ENCODE assay signal across 1 cellular context in genomic region chr10:84660340-84661159, GRCh38.
TF ChIP-seq lines count a peak whose summit lies in the region.

No MANE protein-coding gene starts in this region.

TF ChIP-seq in K562, 482 proteins besides CTCF, POLR2A, EP300 and RAD21 (continued from another document):
- no peak for TF ChIP-seq CHAMP1 (IDR thresholded peaks at IDR 0.05)
- TF ChIP-seq MTA3 (IDR thresholded peaks at IDR 0.05; ENCODE audit: borderline replicate concordance) = no peak
- no peak for TF ChIP-seq RAD51 (IDR thresholded peaks at IDR 0.05; ENCODE audit: borderline replicate concordance, low read depth)
- TF ChIP-seq SIN3A (IDR thresholded peaks at IDR 0.05; ENCODE audit: borderline replicate concordance in 2 of 2, control insufficient read depth in 1 of 2, low read depth in 2 of 2, low read length in 2 of 2) = no peak
- no peak for TF ChIP-seq PYGO2 (tag; IDR thresholded peaks at IDR 0.05)
- no peak for TF ChIP-seq ZNF324 (CRISPR knock-in tag; IDR thresholded peaks at IDR 0.05)
